Comparison of ENCODE assay signal across 31 cellular contexts in genomic region chr10:64840341-64840740, GRCh38.
"Had no signal": no experiment of that assay in that cellular context is flagged by ENCODE, and none has a peak within 500 bp of the region (broad histone marks: within the 10 kb centered on the region; RNA-seq: fewer than 3 reads in every experiment).

No MANE protein-coding gene starts in this region.

- ATAC-seq: activated CD4-positive, alpha-beta T cell treated with anti-CD3 and anti-CD28 coated beads for 36 hours; activated CD8-positive, alpha-beta memory T cell treated with anti-CD3 and anti-CD28 coated beads, Interleukin-2, amount 10 ng/mL, durations not matched to agents 7 days and 5 days; activated CD8-positive, alpha-beta T cell treated with anti-CD3 and anti-CD28 coated beads, Interleukin-2, amount 10 ng/mL, durations not matched to agents 7 days and 5 days; activated naive CD8-positive, alpha-beta T cell treated with anti-CD3 and anti-CD28 coated beads, Interleukin-2, amount 50 U/mL, for 24 hours; body of pancreas; effector memory CD8-positive, alpha-beta T cell; gastroesophageal sphincter had no signal

- H3K4me3 ChIP-seq: adrenal gland, body of pancreas, coronary artery, esophagus squamous epithelium, gastroesophageal sphincter had no signal

- H3K36me3 Mint-ChIP-seq: activated CD4-positive, alpha-beta memory T cell treated with anti-CD3 and anti-CD28 coated beads for 36 hours; activated CD8-positive, alpha-beta memory T cell treated with anti-CD3 and anti-CD28 coated beads, Interleukin-2, amount 10 ng/mL, durations not matched to agents 7 days and 5 days; activated naive CD4-positive, alpha-beta T cell treated with anti-CD3 and anti-CD28 coated beads, Interleukin-2, amount 50 U/mL, for 24 hours; activated naive CD8-positive, alpha-beta T cell treated with anti-CD3 and anti-CD28 coated beads for 36 hours had no signal

- DNase-seq: activated CD4-positive, alpha-beta memory T cell treated with anti-CD3 and anti-CD28 coated beads for 36 hours; activated CD4-positive, alpha-beta T cell treated with anti-CD3 and anti-CD28 coated beads for 36 hours; activated CD4-positive, alpha-beta T cell treated with anti-CD3 and anti-CD28 coated beads, Interleukin-2, amount 10 ng/mL, durations not matched to agents 24 days and 14 days; activated CD4-positive, CD25-positive, alpha-beta regulatory T cell; activated CD4-positive, CD25-positive, alpha-beta regulatory T cell treated with anti-CD3 and anti-CD28 coated beads, Interleukin-2, amount 50 U/mL, for 72 hours; activated CD8-positive, alpha-beta memory T cell treated with anti-CD3 and anti-CD28 coated beads, Interleukin-2, amount 10 ng/mL, durations not matched to agents 7 days and 5 days; activated CD8-positive, alpha-beta memory T cell treated with anti-CD3 and anti-CD28 coated beads, Interleukin-2, amount 50 U/mL, for 4 hours; activated CD8-positive, alpha-beta T cell treated with anti-CD3 and anti-CD28 coated beads, Interleukin-2, amount 10 ng/mL, durations not matched to agents 7 days and 5 days; activated effector memory CD4-positive, alpha-beta T cell treated with anti-CD3 and anti-CD28 coated beads, Interleukin-2, amount 50 U/mL, for 16 hours; activated naive CD4-positive, alpha-beta T cell treated with anti-CD3 and anti-CD28 coated beads for 36 hours; activated naive CD8-positive, alpha-beta T cell treated with anti-CD3 and anti-CD28 coated beads for 36 hours; activated naive CD8-positive, alpha-beta T cell treated with anti-CD3 and anti-CD28 coated beads, Interleukin-2, amount 50 U/mL, for 24 hours; activated T-cell treated with anti-CD3 and anti-CD28 coated beads, Interleukin-2, amount 50 U/mL, for 1 hour; activated T-cell treated with anti-CD3 and anti-CD28 coated beads, Interleukin-2, amount 50 U/mL, for 48 hours; adrenal gland; amygdala; body of pancreas; caudate nucleus; cerebellar nuclear complex; dermis blood vessel endothelial cell; effector CD4-positive, alpha-beta T cell; effector memory CD8-positive, alpha-beta T cell; erythroblast; esophagus squamous epithelium; foreskin melanocyte; T-helper 2 cell had no signal

- H3K36me3 ChIP-seq: adrenal gland, esophagus squamous epithelium, gastroesophageal sphincter had no signal

- H3K4me1 Mint-ChIP-seq: activated CD4-positive, alpha-beta T cell treated with anti-CD3 and anti-CD28 coated beads for 36 hours; activated CD4-positive, alpha-beta T cell treated with anti-CD3 and anti-CD28 coated beads, Interleukin-2, amount 10 ng/mL, durations not matched to agents 24 days and 14 days; activated CD8-positive, alpha-beta memory T cell treated with anti-CD3 and anti-CD28 coated beads, Interleukin-2, amount 10 ng/mL, durations not matched to agents 7 days and 5 days; activated naive CD4-positive, alpha-beta T cell treated with anti-CD3 and anti-CD28 coated beads, Interleukin-2, amount 50 U/mL, for 24 hours; activated naive CD8-positive, alpha-beta T cell treated with anti-CD3 and anti-CD28 coated beads for 36 hours; activated naive CD8-positive, alpha-beta T cell treated with anti-CD3 and anti-CD28 coated beads, Interleukin-2, amount 50 U/mL, for 24 hours had no signal

- H3K9me3 ChIP-seq: adrenal gland, body of pancreas, gastroesophageal sphincter had no signal

- H3K27ac ChIP-seq: adrenal gland, body of pancreas, coronary artery, esophagus squamous epithelium, gastroesophageal sphincter had no signal

- H3K4me3 Mint-ChIP-seq: activated CD4-positive, alpha-beta memory T cell treated with anti-CD3 and anti-CD28 coated beads for 36 hours; activated CD4-positive, alpha-beta T cell treated with anti-CD3 and anti-CD28 coated beads for 36 hours; activated CD4-positive, alpha-beta T cell treated with anti-CD3 and anti-CD28 coated beads, Interleukin-2, amount 10 ng/mL, durations not matched to agents 24 days and 14 days; activated CD8-positive, alpha-beta memory T cell treated with anti-CD3 and anti-CD28 coated beads, Interleukin-2, amount 10 ng/mL, durations not matched to agents 7 days and 5 days; activated CD8-positive, alpha-beta T cell treated with anti-CD3 and anti-CD28 coated beads, Interleukin-2, amount 10 ng/mL, durations not matched to agents 7 days and 5 days; activated naive CD4-positive, alpha-beta T cell treated with anti-CD3 and anti-CD28 coated beads for 36 hours; activated naive CD4-positive, alpha-beta T cell treated with anti-CD3 and anti-CD28 coated beads, Interleukin-2, amount 50 U/mL, for 24 hours; activated naive CD8-positive, alpha-beta T cell treated with anti-CD3 and anti-CD28 coated beads for 36 hours; activated naive CD8-positive, alpha-beta T cell treated with anti-CD3 and anti-CD28 coated beads, Interleukin-2, amount 50 U/mL, for 24 hours; activated T-helper 1 cell treated with anti-CD3 and anti-CD28 coated beads, Interleukin-12 subunit alpha, Interleukin-12 subunit beta, Interleukin-2, Interleukin-4 antibody, amounts not matched to agents 30 ng/mL and 10 ng/mL and 1 ng/mL, durations not matched to agents 14 hours and 24 hours and 36 hours; effector memory CD8-positive, alpha-beta T cell had no signal

- H3K4me1 ChIP-seq: adrenal gland, body of pancreas, esophagus squamous epithelium, gastroesophageal sphincter had no signal

- H3K27ac Mint-ChIP-seq: activated CD4-positive, alpha-beta memory T cell treated with anti-CD3 and anti-CD28 coated beads for 36 hours; activated CD4-positive, alpha-beta T cell treated with anti-CD3 and anti-CD28 coated beads for 36 hours; activated CD4-positive, alpha-beta T cell treated with anti-CD3 and anti-CD28 coated beads, Interleukin-2, amount 10 ng/mL, durations not matched to agents 24 days and 14 days; activated CD8-positive, alpha-beta memory T cell treated with anti-CD3 and anti-CD28 coated beads, Interleukin-2, amount 10 ng/mL, durations not matched to agents 7 days and 5 days; activated CD8-positive, alpha-beta T cell treated with anti-CD3 and anti-CD28 coated beads, Interleukin-2, amount 10 ng/mL, durations not matched to agents 7 days and 5 days; activated naive CD4-positive, alpha-beta T cell treated with anti-CD3 and anti-CD28 coated beads for 36 hours; activated naive CD4-positive, alpha-beta T cell treated with anti-CD3 and anti-CD28 coated beads, Interleukin-2, amount 50 U/mL, for 24 hours; activated naive CD8-positive, alpha-beta T cell treated with anti-CD3 and anti-CD28 coated beads for 36 hours; activated naive CD8-positive, alpha-beta T cell treated with anti-CD3 and anti-CD28 coated beads, Interleukin-2, amount 50 U/mL, for 24 hours; activated T-helper 1 cell treated with anti-CD3 and anti-CD28 coated beads, Interleukin-12 subunit alpha, Interleukin-12 subunit beta, Interleukin-2, Interleukin-4 antibody, amounts not matched to agents 30 ng/mL and 10 ng/mL and 1 ng/mL, durations not matched to agents 14 hours and 24 hours and 36 hours; activated T-helper 2 cell treated with anti-CD3 and anti-CD28 coated beads, Interferon-gamma antibody, Interleukin-2, Interleukin-4, amounts not matched to agents 10 μg/mL and 5 μg/mL and 100 μg/mL, durations not matched to agents 14 hours and 24 hours and 36 hours; effector memory CD8-positive, alpha-beta T cell had no signal

- H3K27me3 ChIP-seq: adrenal gland, body of pancreas, esophagus squamous epithelium, gastroesophageal sphincter had no signal

- H3K27me3 Mint-ChIP-seq: activated CD4-positive, alpha-beta memory T cell treated with anti-CD3 and anti-CD28 coated beads for 36 hours; activated CD4-positive, alpha-beta T cell treated with anti-CD3 and anti-CD28 coated beads for 36 hours; activated CD4-positive, alpha-beta T cell treated with anti-CD3 and anti-CD28 coated beads, Interleukin-2, amount 10 ng/mL, durations not matched to agents 24 days and 14 days; activated CD8-positive, alpha-beta memory T cell treated with anti-CD3 and anti-CD28 coated beads, Interleukin-2, amount 10 ng/mL, durations not matched to agents 7 days and 5 days; activated naive CD4-positive, alpha-beta T cell treated with anti-CD3 and anti-CD28 coated beads, Interleukin-2, amount 50 U/mL, for 24 hours; activated naive CD8-positive, alpha-beta T cell treated with anti-CD3 and anti-CD28 coated beads for 36 hours; activated naive CD8-positive, alpha-beta T cell treated with anti-CD3 and anti-CD28 coated beads, Interleukin-2, amount 50 U/mL, for 24 hours; effector memory CD8-positive, alpha-beta T cell had no signal
